In the genomic region with DNA sequence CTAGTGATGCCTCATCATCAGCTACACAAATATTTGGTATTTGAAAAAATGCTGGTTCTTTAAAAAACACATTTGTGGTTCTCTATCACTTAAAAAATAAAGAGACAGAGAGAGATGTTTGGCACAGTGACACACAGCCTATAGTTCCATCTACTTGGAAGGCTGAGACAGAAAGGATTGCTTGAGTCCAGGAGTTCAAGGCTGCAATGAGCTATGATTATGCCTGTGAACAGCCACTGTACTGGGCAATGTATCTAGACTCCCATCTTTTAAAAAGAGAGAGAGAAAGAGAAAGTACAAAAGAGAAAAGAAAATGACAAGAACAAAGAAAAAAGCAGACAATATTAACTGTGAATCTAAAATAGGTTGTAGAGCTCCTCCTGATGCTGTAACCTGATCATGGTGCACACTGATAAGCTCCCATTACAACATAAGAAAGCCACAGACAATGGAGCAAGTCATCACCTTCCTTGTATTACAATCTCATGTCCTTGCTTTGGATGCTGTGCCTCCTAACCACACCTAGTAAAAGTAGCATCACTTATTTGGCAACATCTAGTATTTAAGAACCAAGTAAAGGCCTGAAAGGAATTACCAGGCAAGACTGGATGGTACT, we compare ENCODE assay signal across 20 cellular contexts. TPM values are rescaled to one million over a fixed set of nuclear protein-coding genes. Genes with fewer than 3 reads are reported as not detected.
DNase-seq lines count a peak whose midpoint lies in the region; ATAC-seq, FAIRE-seq and TF ChIP-seq lines count a peak whose summit lies in the region.
"Had no signal": no experiment of that assay in that cellular context is flagged by ENCODE, and none has a peak within 500 bp of the region (broad histone marks: within the 10 kb centered on the region; RNA-seq: fewer than 3 reads in every experiment).

No MANE protein-coding gene starts in this region.

- POLR2A ChIA-PET in IMR-90 (lab: Charles Lee; ENCODE audit: unreplicated experiment): no interaction called here

- H3K79me2 ChIP-seq in astrocyte (ENCODE audit: insufficient read depth, low read length): peaks cover 93% of the 10 kb centered on the region
- peaks cover 77% of the 10 kb centered on the region for H3K79me2 ChIP-seq in keratinocyte (ENCODE audit: control insufficient read depth, insufficient read depth, low read length)

- no peak for TF ChIP-seq POLR2A in IMR-90 (IDR thresholded peaks at IDR 0.05; ENCODE audit: low read depth, low read length)

- no peak overlapping the region for H2AFZ ChIP-seq in IMR-90 (replicated peaks; ENCODE audit: low read length, poor library complexity)
- H2AFZ ChIP-seq in astrocyte (ENCODE audit: low read depth, low read length): no peak overlapping the region
- no peak overlapping the region for H2AFZ ChIP-seq in keratinocyte (ENCODE audit: control insufficient read depth, low read length)
- H2AFZ ChIP-seq: GM23248 had no signal

- H2BK20ac ChIP-seq in IMR-90 (ENCODE audit: low read depth, low read length): no peak overlapping the region

- no peak overlapping the region for H3K4me3 Mint-ChIP-seq in astrocyte (ENCODE audit: unreplicated experiment)
- no peak overlapping the region for H3K4me3 Mint-ChIP-seq in activated naive CD8-positive, alpha-beta T cell treated with anti-CD3 and anti-CD28 coated beads for 36 hours
- H3K4me3 Mint-ChIP-seq: activated B cell treated with CpG ODN at 0.5 μM for 24 hours; stimulated activated naive CD8-positive, alpha-beta T cell treated with anti-CD3 and anti-CD28 coated beads, Interleukin-15, Interleukin-2, amounts not matched to agents 100 ng/mL and 50 ng/mL, for 24 hours; T-cell had no signal

- H2AK9ac ChIP-seq in IMR-90 (replicated peaks; ENCODE audit: low read depth, low read length, poor library complexity): no peak overlapping the region

- no peak overlapping the region for H3K56ac ChIP-seq in IMR-90 (ENCODE audit: extremely low read depth, insufficient read depth, low read length)

- H4K5ac ChIP-seq in IMR-90 (ENCODE audit: low read depth, low read length): no peak overlapping the region

- no peaks in the 10 kb centered on the region for H3K9me3 Mint-ChIP-seq in astrocyte (ENCODE audit: unreplicated experiment)
- H3K9me3 Mint-ChIP-seq in activated naive CD8-positive, alpha-beta T cell treated with anti-CD3 and anti-CD28 coated beads for 36 hours: no peaks in the 10 kb centered on the region
- H3K9me3 Mint-ChIP-seq: activated B cell treated with CpG ODN at 0.5 μM for 24 hours; stimulated activated naive CD8-positive, alpha-beta T cell treated with anti-CD3 and anti-CD28 coated beads, Interleukin-15, Interleukin-2, amounts not matched to agents 100 ng/mL and 50 ng/mL, for 24 hours; T-cell had no signal

- H3K36me3 Mint-ChIP-seq in astrocyte (ENCODE audit: low read depth, unreplicated experiment): peaks cover 27% of the 10 kb centered on the region
- H3K36me3 Mint-ChIP-seq in activated naive CD8-positive, alpha-beta T cell treated with anti-CD3 and anti-CD28 coated beads for 36 hours: peaks cover 11% of the 10 kb centered on the region

- H4K20me1 ChIP-seq in IMR-90 (ENCODE audit: insufficient read depth, low read length): peaks cover 77% of the 10 kb centered on the region
- H4K20me1 ChIP-seq in astrocyte (ENCODE audit: insufficient read depth, low read length): peaks cover 79% of the 10 kb centered on the region
- peaks cover 21% of the 10 kb centered on the region for H4K20me1 ChIP-seq in keratinocyte (ENCODE audit: control insufficient read depth, extremely low read depth, insufficient read depth, low read length)

- TF ChIP-seq CTCF in IMR-90 (conservative IDR thresholded peaks at IDR 0.05; ENCODE audit: low read depth, low read length) (no peak), astrocyte (IDR thresholded peaks at IDR 0.05; ENCODE audit: insufficient read depth, low read depth, low read length) (no peak), keratinocyte (optimal IDR thresholded peaks at IDR 0.05 in 1 of 3, IDR thresholded peaks at IDR 0.05 in 1 of 3, conservative IDR thresholded peaks at IDR 0.05 in 1 of 3; ENCODE audit: extremely low read depth in 1 of 3, insufficient read depth in 2 of 3, low read length in 3 of 3) (no peak)

- in situ Hi-C loops in IMR-90 (cut with MboI; ENCODE audit: low sequenced_read_pairs): no loop called here

- no peak overlapping the region for H3K18ac ChIP-seq in IMR-90 (ENCODE audit: low read depth, low read length)

- H3K9me3 ChIP-seq in IMR-90 (ENCODE audit: control insufficient read depth, insufficient read depth, low read length) (no peaks in the 10 kb centered on the region), astrocyte (ENCODE audit: insufficient read depth, low read depth, low read length) (no peaks in the 10 kb centered on the region), keratinocyte (ENCODE audit: control insufficient read depth, low read depth, low read length) (no peaks in the 10 kb centered on the region)
- H3K9me3 ChIP-seq: A549, left ventricle myocardium inferior had no signal

- CTCF ChIA-PET in IMR-90 (lab: Yijun Ruan, JAX): no interaction called here

- no peak overlapping the region for H3K4ac ChIP-seq in IMR-90 (ENCODE audit: low read depth, low read length)

- no peak overlapping the region for H4K8ac ChIP-seq in IMR-90 (ENCODE audit: low read depth in 2 of 2, low read length in 2 of 2)

- no TSS peak for BruUV-seq in IMR-90 (replicated peaks; lab: Mats Ljungman, UMichigan)

- no peaks in the 10 kb centered on the region for H3K27me3 Mint-ChIP-seq in astrocyte (ENCODE audit: low read depth, unreplicated experiment)
- no peaks in the 10 kb centered on the region for H3K27me3 Mint-ChIP-seq in activated naive CD8-positive, alpha-beta T cell treated with anti-CD3 and anti-CD28 coated beads for 36 hours
- H3K27me3 Mint-ChIP-seq: activated B cell treated with CpG ODN at 0.5 μM for 24 hours; stimulated activated naive CD8-positive, alpha-beta T cell treated with anti-CD3 and anti-CD28 coated beads, Interleukin-15, Interleukin-2, amounts not matched to agents 100 ng/mL and 50 ng/mL, for 24 hours; T-cell had no signal

- H2BK5ac ChIP-seq in IMR-90 (ENCODE audit: low read depth, low read length, poor library complexity, severe bottlenecking): no peak overlapping the region

- H3K9me1 ChIP-seq in IMR-90 (ENCODE audit: insufficient read depth, low read length) (peaks cover 20% of the 10 kb centered on the region), keratinocyte (ENCODE audit: control insufficient read depth, extremely low read depth, insufficient read depth, low read length) (peaks cover 3% of the 10 kb centered on the region)

- H2BK120ac ChIP-seq in IMR-90 (ENCODE audit: low read depth, low read length): no peak overlapping the region

- peaks cover 18% of the 10 kb centered on the region for H3K4me1 Mint-ChIP-seq in astrocyte (ENCODE audit: low read depth, unreplicated experiment)
- H3K4me1 Mint-ChIP-seq in activated naive CD8-positive, alpha-beta T cell treated with anti-CD3 and anti-CD28 coated beads for 36 hours: peaks cover 7% of the 10 kb centered on the region

- dilution Hi-C loops in IMR-90 (cut with HindIII; ENCODE audit: low sequenced_read_pairs, unreplicated experiment) (no loop called here), keratinocyte (cut with MboI; ENCODE audit: extremely low pct_ligation_motif_present, low sequenced_read_pairs) (no loop called here)

- peak overlapping the region; percentile 34 for H3K27ac Mint-ChIP-seq in astrocyte (ENCODE audit: unreplicated experiment)
- no peak overlapping the region for H3K27ac Mint-ChIP-seq in activated naive CD8-positive, alpha-beta T cell treated with anti-CD3 and anti-CD28 coated beads for 36 hours
- H3K27ac Mint-ChIP-seq: activated B cell treated with CpG ODN at 0.5 μM for 24 hours; stimulated activated naive CD8-positive, alpha-beta T cell treated with anti-CD3 and anti-CD28 coated beads, Interleukin-15, Interleukin-2, amounts not matched to agents 100 ng/mL and 50 ng/mL, for 24 hours; T-cell had no signal

- no peak overlapping the region for H2AK5ac ChIP-seq in IMR-90 (ENCODE audit: low read depth, low read length)

- no peak overlapping the region for H3K4me3 ChIP-seq in IMR-90 (ENCODE audit: insufficient read depth, low read depth, low read length)
- no peak overlapping the region for H3K4me3 ChIP-seq in astrocyte (ENCODE audit: insufficient read depth, low read depth, low read length)
- no peak overlapping the region for H3K4me3 ChIP-seq in keratinocyte (ENCODE audit: control insufficient read depth in 2 of 3, extremely low read depth in 1 of 3, insufficient read depth in 2 of 3, low read depth in 1 of 3, low read length in 3 of 3)
- H3K4me3 ChIP-seq: A549, GM23248, left ventricle myocardium inferior had no signal

- H3K23ac ChIP-seq in IMR-90 (ENCODE audit: low read depth, low read length): no peak overlapping the region

- FAIRE-seq in astrocyte (lab: Jason Lieb, UNC) (no peak), keratinocyte (lab: Jason Lieb, UNC) (peak; percentile 59)
- FAIRE-seq: A549 had no signal

- no peak for TF ChIP-seq RAD21 in IMR-90 (IDR thresholded peaks at IDR 0.05; ENCODE audit: low read length)

- peaks cover 2% of the 10 kb centered on the region; the same call in 1 of the 2 replicates for H3K4me1 ChIP-seq in IMR-90 (ENCODE audit: control insufficient read depth, insufficient read depth, low read length)
- H3K4me1 ChIP-seq in astrocyte (ENCODE audit: insufficient read depth, low read length): no peaks in the 10 kb centered on the region
- H3K4me1 ChIP-seq in keratinocyte (ENCODE audit: control insufficient read depth, extremely low read depth, insufficient read depth, low read length): no peaks in the 10 kb centered on the region

- no peak overlapping the region for H3K14ac ChIP-seq in IMR-90 (replicated peaks; ENCODE audit: low read depth, low read length)

- peaks cover 9% of the 10 kb centered on the region for H3K36me3 ChIP-seq in IMR-90 (ENCODE audit: control insufficient read depth, insufficient read depth, low read length)
- peaks cover 10% of the 10 kb centered on the region for H3K36me3 ChIP-seq in astrocyte (ENCODE audit: insufficient read depth, low read length)
- H3K36me3 ChIP-seq in keratinocyte (ENCODE audit: control insufficient read depth in 2 of 2, extremely low read depth in 1 of 2, insufficient read depth in 2 of 2, low read length in 2 of 2): peaks cover 8 to 9% of the 10 kb centered on the region in 2 experiments

- H2BK15ac ChIP-seq in IMR-90 (ENCODE audit: low read depth, low read length): no peak overlapping the region

- no peaks in the 10 kb centered on the region for H3K27me3 ChIP-seq in IMR-90 (ENCODE audit: control insufficient read depth, insufficient read depth, low read length)
- H3K27me3 ChIP-seq in astrocyte (ENCODE audit: insufficient read depth, low read length): no peaks in the 10 kb centered on the region
- H3K27me3 ChIP-seq in keratinocyte (ENCODE audit: control insufficient read depth, extremely low read depth, insufficient read depth, low read length): no peaks in the 10 kb centered on the region

- H4K91ac ChIP-seq in IMR-90 (ENCODE audit: insufficient read depth, low read depth, low read length): no peak overlapping the region

- peak overlapping the region; percentile 5; the same call in 1 of the 2 replicates for H3K4me2 ChIP-seq in IMR-90 (ENCODE audit: low read depth, low read length)
- H3K4me2 ChIP-seq in astrocyte (ENCODE audit: low read length): no peak overlapping the region
- H3K4me2 ChIP-seq in keratinocyte (ENCODE audit: control insufficient read depth, extremely low read depth, insufficient read depth, low read depth, low read length): no peak overlapping the region
- H3K4me2 ChIP-seq: A549 had no signal

- intact Hi-C loops in IMR-90 (cut with micrococcal nuclease): no loop called here

- H3K79me1 ChIP-seq in IMR-90 (ENCODE audit: low read depth in 1 of 2, low read length in 2 of 2): peaks cover 4 to 54% of the 10 kb centered on the region in 2 experiments; a peak in 3 of 4 replicates

- H3K9ac ChIP-seq in IMR-90 (ENCODE audit: low read depth, low read length) (no peak overlapping the region), astrocyte (ENCODE audit: low read length) (no peak overlapping the region), keratinocyte (ENCODE audit: control insufficient read depth, extremely low read depth, insufficient read depth, low read length) (no peak overlapping the region)
- H3K9ac ChIP-seq: GM23248 had no signal

- peak; percentile 53 for ATAC-seq in IMR-90 (ENCODE audit: low read depth)
- no peak for ATAC-seq in HG03432 (IDR thresholded peaks at IDR 0.05; ENCODE audit: unreplicated experiment)
- ATAC-seq: esophagus mucosa, Panc1, T-cell had no signal

- H3K27ac ChIP-seq in IMR-90 (ENCODE audit: insufficient read depth, low read length) (no peak overlapping the region), astrocyte (ENCODE audit: low read depth, low read length) (no peak overlapping the region), keratinocyte (ENCODE audit: control insufficient read depth, insufficient read depth, low read length) (no peak overlapping the region)
- H3K27ac ChIP-seq: A549, GM23248, left ventricle myocardium inferior had no signal

- DNase-seq in NCI-H146 (lab: John Stamatoyannopoulos, UW) (peak; percentile 21), NCI-H146 treated with DMSO at 0.1 percent for 48 hours (lab: John Stamatoyannopoulos, UW; ENCODE audit: unreplicated experiment) (no peak), IMR-90 (peak; percentile 72), astrocyte (ENCODE audit: low read depth) (peak; percentile 75), keratinocyte (ENCODE audit: low read depth, low spot score) (no peak), GM19240 (ENCODE audit: insufficient read length, low spot score) (no peak)
- DNase-seq in activated naive CD8-positive, alpha-beta T cell treated with anti-CD3 and anti-CD28 coated beads for 36 hours: no peak
- DNase-seq: activated B cell treated with CpG ODN at 0.5 μM for 24 hours, anterior cingulate cortex, dermis blood vessel endothelial cell, EL, GM23248, left ventricle myocardium inferior, NCI-H524 treated with DMSO at 0.1 percent for 48 hours, T-cell had no signal

RNA-seq across cellular contexts. Expression of gene MAP4, which starts 31.7 kb away (rescaled TPM):
- total RNA-seq in IMR-90 (2012; rRNA removed): 80.5 and 87.8 TPM in 2 replicates
- polyA plus RNA-seq in IMR-90 (2012; rRNA removed): 216 and 229 TPM in 2 replicates
- 110 and 154 TPM in 2 replicates for polyA plus RNA-seq in IMR-90 (2012; cell fraction: cytosol; rRNA removed)
- polyA plus RNA-seq in IMR-90 (2012; cell fraction: nucleus; rRNA removed; ENCODE audit: low replicate concordance): 236 and 307 TPM in 2 replicates
- total RNA-seq in astrocyte: 471 and 475 TPM in 2 replicates
- polyA plus RNA-seq in keratinocyte: 82.5 to 180 TPM (median 110 TPM) in 3 replicates
- polyA plus RNA-seq in keratinocyte (2011; ENCODE audit: low read depth): 307 TPM
- 132 and 141 TPM in 2 replicates for polyA plus RNA-seq in keratinocyte (2011; cell fraction: cytosol; rRNA removed)
- polyA plus RNA-seq in keratinocyte (2011; cell fraction: nucleus; rRNA removed): 308 and 352 TPM in 2 replicates
- 146 and 210 TPM in 2 replicates for polyA plus RNA-seq in keratinocyte (2012; ENCODE audit: low replicate concordance)
- polyA minus RNA-seq in keratinocyte: 121 to 236 TPM (median 162 TPM) in 3 replicates
- 121 TPM for polyA minus RNA-seq in keratinocyte (2011; cell fraction: cytosol; rRNA and poly(A)+ RNA removed)
- 163 and 317 TPM in 2 replicates for polyA minus RNA-seq in keratinocyte (2011; cell fraction: nucleus; rRNA and poly(A)+ RNA removed)
- total RNA-seq in activated naive CD8-positive, alpha-beta T cell treated with anti-CD3 and anti-CD28 coated beads for 36 hours: 10 to 100 TPM; 95.2 to 96.7 TPM

Comparison
In these comparisons a context has a peak if more than half of its experiments do, and no peak if none do; other contexts are left out.
1. DNase-seq: peak in NCI-H146 (single experiment), IMR-90 (single experiment) and astrocyte (single experiment); none in NCI-H146 treated with DMSO at 0.1 percent for 48 hours (single experiment), keratinocyte (single experiment), GM19240 (single experiment) and activated naive CD8-positive, alpha-beta T cell treated with anti-CD3 and anti-CD28 coated beads for 36 hours (single experiment).